ENCODE assay signal across 9 cellular contexts in genomic region chr13:99320693-99321481, GRCh38. TPM values are rescaled to one million over a fixed set of nuclear protein-coding genes. Genes with fewer than 3 reads are reported as not detected.
DNase-seq lines count a peak whose midpoint lies in the region; ATAC-seq, FAIRE-seq and TF ChIP-seq lines count a peak whose summit lies in the region.
"Had no signal": no experiment of that assay in that cellular context is flagged by ENCODE, and none has a peak within 500 bp of the region (broad histone marks: within the 10 kb centered on the region; RNA-seq: fewer than 3 reads in every experiment).

No MANE protein-coding gene starts in this region.

- H3K4me1 Mint-ChIP-seq in CD14-positive monocyte: peaks cover 62% of the 10 kb centered on the region

- H3K27ac Mint-ChIP-seq in CD14-positive monocyte: peak overlapping the region; percentile 98 to 99 (median 99)

- FAIRE-seq in kidney (lab: Jason Lieb, UNC): peak; percentile 30

- peaks cover 53 to 58% of the 10 kb centered on the region in 2 donors for H3K36me3 Mint-ChIP-seq in CD14-positive monocyte

- intact Hi-C loops in CD14-positive monocyte (cut with micrococcal nuclease) (loop anchor here (5.0 to 10.0 kb wide), 3 partner anchors 36 to 56 kb away; no protein-coding TSS in a partner anchor), kidney (cut with DNase I) (no loop called here)

- H3K4me1 ChIP-seq in kidney (ENCODE audit: control insufficient read depth in 1 of 2, insufficient read depth in 1 of 2, low read depth in 1 of 2, low read length in 2 of 2): no peaks in the 10 kb centered on the region

- no peak for ATAC-seq in GM21360 (IDR thresholded peaks at IDR 0.05; ENCODE audit: unreplicated experiment)

- POLR2A ChIA-PET in HEK293T (lab: Yijun Ruan, JAX): no interaction called here

- H3K4me3 ChIP-seq in kidney (ENCODE audit: low read length in 2 of 2): no peak overlapping the region
- H3K4me3 ChIP-seq: SJCRH30 had no signal

- no peak for TF ChIP-seq CTCF in CD14-positive monocyte (IDR thresholded peaks at IDR 0.05)
- TF ChIP-seq CTCF in kidney (IDR thresholded peaks at IDR 0.05; ENCODE audit: borderline replicate concordance, extremely low read depth, insufficient read depth): no peak

- peaks cover 0 to 2% (median 0%) of the 10 kb centered on the region in 7 donors for H3K9me3 Mint-ChIP-seq in CD14-positive monocyte

- peaks cover 0 to 4% of the 10 kb centered on the region in 2 donors for H3K36me3 ChIP-seq in kidney (ENCODE audit: control insufficient read depth in 1 of 2, insufficient read depth in 2 of 2, low read length in 2 of 2)
- H3K36me3 ChIP-seq: SJCRH30 had no signal

- peaks cover 0 to 3% (median 1%) of the 10 kb centered on the region in 3 donors for H3K27me3 Mint-ChIP-seq in CD14-positive monocyte (ENCODE audit: low read depth in 3 of 3)

- DNase-seq in CD14-positive monocyte (ENCODE audit: low spot score): peak; percentile 58
- peak; percentile 88 to 89 for DNase-seq in Kasumi-1 (lab: John Stamatoyannopoulos, UW)
- DNase-seq in amniotic stem cell (lab: John Stamatoyannopoulos, UW): peak; percentile 80
- DNase-seq in kidney: no peak
- DNase-seq in HEK293T (ENCODE audit: extremely low spot score): no peak
- DNase-seq in mesenteric fat pad (ENCODE audit: low spot score): no peak
- DNase-seq in NCI-H1105 treated with DMSO at 0.1 percent for 48 hours (lab: John Stamatoyannopoulos, UW): no peak
- DNase-seq: SJCRH30 had no signal

- CTCF ChIA-PET in HEK293T (lab: Yijun Ruan, JAX): no interaction called here

- H3K9ac ChIP-seq in kidney (ENCODE audit: low read length in 2 of 2): no peak overlapping the region

- H3K27ac ChIP-seq in kidney (ENCODE audit: low read depth in 2 of 2, low read length in 2 of 2): no peak overlapping the region
- H3K27ac ChIP-seq: SJCRH30 had no signal

- H3K9me3 ChIP-seq in kidney (ENCODE audit: control insufficient read depth in 1 of 2, low read length in 2 of 2): no peaks in the 10 kb centered on the region
- H3K9me3 ChIP-seq: SJCRH30 had no signal

- H3K4me3 Mint-ChIP-seq in CD14-positive monocyte: no peak overlapping the region

TF ChIP-seq in HEK293T, 16 proteins besides CTCF, POLR2A, EP300 and RAD21:
- TF ChIP-seq LEF1 (IDR thresholded peaks at IDR 0.05; ENCODE audit: borderline replicate concordance) (no peak), FOXA1 (IDR thresholded peaks at IDR 0.05) (no peak), SP1 (IDR thresholded peaks at IDR 0.05) (no peak), SUZ12 (IDR thresholded peaks at IDR 0.05) (no peak), BHLHE40 (IDR thresholded peaks at IDR 0.05; ENCODE audit: borderline replicate concordance) (no peak), TARDBP (IDR thresholded peaks at IDR 0.05) (no peak), ARNT (IDR thresholded peaks at IDR 0.05) (no peak), CTBP1 (IDR thresholded peaks at IDR 0.05; ENCODE audit: borderline replicate concordance) (no peak), L3MBTL2 (conservative IDR thresholded peaks at IDR 0.05) (no peak), FOXM1 (IDR thresholded peaks at IDR 0.05; ENCODE audit: borderline replicate concordance) (no peak)
TF ChIP-seq in HEK293T: peak in this region for 0.

RNA-seq across cellular contexts. Expression of gene GPR183, which starts 13.7 kb away (rescaled TPM):
- polyA plus RNA-seq in CD14-positive monocyte (100 to 1,000 TPM; 190 to 288 TPM), kidney (ENCODE audit: insufficient read depth, low read depth, low replicate concordance) (1.7 TPM)
- total RNA-seq in kidney (11.8 TPM), mesenteric fat pad (32.6 TPM)
- total RNA-seq: SJCRH30 had no signal

Comparison
In these comparisons a context has a peak if more than half of its experiments do, and no peak if none do; other contexts are left out.
1. DNase-seq: peak in CD14-positive monocyte (single experiment), Kasumi-1 (2 of 2) and amniotic stem cell (single experiment); none in kidney (single experiment), HEK293T (single experiment), mesenteric fat pad (single experiment) and NCI-H1105 treated with DMSO at 0.1 percent for 48 hours (single experiment).